In genomic region chr12:29591140-29592020, GRCh38 we compare ENCODE assay signal across 10 cellular contexts.
DNase-seq lines count a peak whose midpoint lies in the region; ATAC-seq and TF ChIP-seq lines count a peak whose summit lies in the region.
"Had no signal": no experiment of that assay in that cellular context is flagged by ENCODE, and none has a peak within 500 bp of the region (broad histone marks: within the 10 kb centered on the region; RNA-seq: fewer than 3 reads in every experiment).

No MANE protein-coding gene starts in this region.

- CTCF ChIA-PET in CD4-positive, alpha-beta memory T cell (lab: Charles Lee; ENCODE audit: partially characterized antibody), result interaction anchor here (1.0 kb wide), 1 partner anchor 29 kb away, joined by 3 read pairs; no protein-coding TSS in a partner anchor

- H3K36me3 Mint-ChIP-seq in nephron (ENCODE audit: low read depth), result peaks cover 7% of the 10 kb centered on the region
- H3K36me3 Mint-ChIP-seq in CD4-positive, alpha-beta memory T cell, result no peaks in the 10 kb centered on the region
- H3K36me3 Mint-ChIP-seq: CD8-positive, alpha-beta T cell had no signal

- peaks cover 30% of the 10 kb centered on the region for H3K4me1 Mint-ChIP-seq in nephron
- H3K4me1 Mint-ChIP-seq in CD4-positive, alpha-beta memory T cell, result no peaks in the 10 kb centered on the region

- peak overlapping the region; percentile 56 to 68 (median 60) for H3K27ac Mint-ChIP-seq in nephron
- H3K27ac Mint-ChIP-seq in CD4-positive, alpha-beta memory T cell, result no peak overlapping the region
- H3K27ac Mint-ChIP-seq: CD8-positive, alpha-beta T cell had no signal

- H3K4me1 ChIP-seq in fibroblast of lung (ENCODE audit: control insufficient read depth, extremely low read depth, insufficient read depth, low read length), result no peaks in the 10 kb centered on the region
- H3K4me1 ChIP-seq in CD4-positive, alpha-beta memory T cell (ENCODE audit: insufficient read depth, low read length), result no peaks in the 10 kb centered on the region

- no peaks in the 10 kb centered on the region for H3K36me3 ChIP-seq in fibroblast of lung (ENCODE audit: control insufficient read depth, insufficient read depth, low read length)
- H3K36me3 ChIP-seq in CD4-positive, alpha-beta memory T cell (ENCODE audit: insufficient read depth, low read length), result no peaks in the 10 kb centered on the region

- H3K9me3 Mint-ChIP-seq in nephron, result no peaks in the 10 kb centered on the region
- H3K9me3 Mint-ChIP-seq in CD4-positive, alpha-beta memory T cell, result peaks cover 0 to 14% (median 2%) of the 10 kb centered on the region in 8 donors
- H3K9me3 Mint-ChIP-seq: CD8-positive, alpha-beta T cell had no signal

- H3K4me2 ChIP-seq in fibroblast of lung (ENCODE audit: extremely low read depth, insufficient read depth, low read length), result no peak overlapping the region

- POLR2A ChIA-PET in CD4-positive, alpha-beta memory T cell (lab: Charles Lee; ENCODE audit: partially characterized antibody), result no interaction called here

- H4K20me1 ChIP-seq in fibroblast of lung (ENCODE audit: control insufficient read depth, extremely low read depth, insufficient read depth, low read length), result no peaks in the 10 kb centered on the region

- no peaks in the 10 kb centered on the region for H3K79me2 ChIP-seq in fibroblast of lung (ENCODE audit: control insufficient read depth, insufficient read depth, low read length)

- no peak for DNase-seq in AG09319 (ENCODE audit: extremely low read depth, low read depth)
- peak; percentile 39 for DNase-seq in MV-4-11 (lab: John Stamatoyannopoulos, UW)
- peak in 1 of 2 donors; percentile 41 for DNase-seq in fibroblast of lung (ENCODE audit: low read depth in 2 of 2)
- no peak for DNase-seq in NK-92 treated with Interleukin-12 subunit alpha and Interleukin-12 subunit beta, amount 100 ng/mL, for 24 hours (lab: John Stamatoyannopoulos, UW)
- DNase-seq in NCI-H2171 treated with DMSO at 0.1 percent for 48 hours (lab: John Stamatoyannopoulos, UW), result no peak
- DNase-seq in CD4-positive, alpha-beta memory T cell, result no peak
- DNase-seq: CD8-positive, alpha-beta T cell; NCI-H446 treated with DMSO at 0.1 percent for 48 hours had no signal

- H3K4me3 ChIP-seq in fibroblast of lung (replicated peaks in 1 of 4; ENCODE audit: control extremely low read depth in 1 of 4, insufficient read depth in 1 of 4, low read depth in 3 of 4, low read length in 4 of 4), result no peak overlapping the region
- H3K4me3 ChIP-seq in CD4-positive, alpha-beta memory T cell (ENCODE audit: low read length in 2 of 2), result no peak overlapping the region

- TF ChIP-seq CTCF in AG09319 (IDR thresholded peaks at IDR 0.05; ENCODE audit: low read depth, low read length) (peak; percentile 71), fibroblast of lung (conservative IDR thresholded peaks at IDR 0.05 in 1 of 2, IDR thresholded peaks at IDR 0.05 in 1 of 2; ENCODE audit: low read depth in 1 of 2, low read length in 2 of 2) (peak; percentile 47 to 63), nephron (IDR thresholded peaks at IDR 0.05; ENCODE audit: unreplicated experiment in 3 of 3) (peak; percentile 36 to 51 (median 48))

- peak overlapping the region; percentile 11 for H2AFZ ChIP-seq in fibroblast of lung (ENCODE audit: low read length)

- H3K9me3 ChIP-seq in fibroblast of lung (ENCODE audit: control insufficient read depth, insufficient read depth, low read depth, low read length), result no peaks in the 10 kb centered on the region
- H3K9me3 ChIP-seq in CD4-positive, alpha-beta memory T cell (ENCODE audit: control insufficient read depth in 1 of 2, low read length in 2 of 2), result no peaks in the 10 kb centered on the region

- H3K27me3 Mint-ChIP-seq in nephron (ENCODE audit: low read depth), result no peaks in the 10 kb centered on the region
- H3K27me3 Mint-ChIP-seq in CD4-positive, alpha-beta memory T cell, result peaks cover 9 to 17% of the 10 kb centered on the region in 2 donors

- peak overlapping the region in 1 of 3 experiments; percentile 24 for H3K4me3 Mint-ChIP-seq in nephron
- H3K4me3 Mint-ChIP-seq in CD4-positive, alpha-beta memory T cell, result no peak overlapping the region
- H3K4me3 Mint-ChIP-seq: CD8-positive, alpha-beta T cell had no signal

- H3K27me3 ChIP-seq in fibroblast of lung (ENCODE audit: control insufficient read depth, insufficient read depth, low read length), result no peaks in the 10 kb centered on the region
- H3K27me3 ChIP-seq in CD4-positive, alpha-beta memory T cell (ENCODE audit: insufficient read depth, low read length), result no peaks in the 10 kb centered on the region

- no peak for ATAC-seq in HG03139 (IDR thresholded peaks at IDR 0.05; ENCODE audit: unreplicated experiment)
- ATAC-seq: CD8-positive, alpha-beta T cell had no signal

- H3K27ac ChIP-seq in fibroblast of lung (ENCODE audit: insufficient read depth, low read length), result no peak overlapping the region
- no peak overlapping the region for H3K27ac ChIP-seq in CD4-positive, alpha-beta memory T cell (ENCODE audit: low read depth, low read length)

- no peak overlapping the region for H3K9ac ChIP-seq in fibroblast of lung (ENCODE audit: insufficient read depth, low read length)

- intact Hi-C loops in CD4-positive, alpha-beta memory T cell (cut with micrococcal nuclease), result no loop called here

Comparison
In these comparisons a context has a peak if more than half of its experiments do, and no peak if none do; other contexts are left out.
1. H3K27ac Mint-ChIP-seq: peak in nephron (3 of 3); none in CD4-positive, alpha-beta memory T cell (0 of 7).
2. Peak in every context shown above with its lines, with median percentiles within 50 percentile points of each other: CTCF ChIP-seq.